Comparison of ENCODE assay signal across 8 cellular contexts in genomic region chr22:18110944-18111758, GRCh38. TPM values are rescaled to one million over a fixed set of nuclear protein-coding genes. Genes with fewer than 3 reads are reported as not detected.
DNase-seq lines count a peak whose midpoint lies in the region; TF ChIP-seq lines count a peak whose summit lies in the region.

No MANE protein-coding gene starts in this region.

- peak overlapping the region; percentile 80 for H3K27ac ChIP-seq in BLaER1
- no peak overlapping the region for H3K27ac ChIP-seq in SK-N-MC
- H3K27ac ChIP-seq in ovary, result no peak overlapping the region

- peak overlapping the region; percentile 96 for H3K4me2 ChIP-seq in BLaER1

- H3K27me3 ChIP-seq in BLaER1 (peaks cover 37% of the 10 kb centered on the region), ovary (no peaks in the 10 kb centered on the region)

- no peak for TF ChIP-seq CTCF in fibroblast of pulmonary artery (IDR thresholded peaks at IDR 0.05; ENCODE audit: low read length, missing control alignments)
- no peak for TF ChIP-seq CTCF in ovary (IDR thresholded peaks at IDR 0.05)

- H3K9me3 ChIP-seq in BLaER1 (peaks cover 29% of the 10 kb centered on the region), SK-N-MC (ENCODE audit: low read depth, low read length) (no peaks in the 10 kb centered on the region), ovary (no peaks in the 10 kb centered on the region)

- DNase-seq in SK-N-MC (ENCODE audit: low read depth, low spot score) (no peak), fibroblast of pulmonary artery (ENCODE audit: low read depth) (no peak), ovary (peak in 1 of 5 donors; percentile 47), putamen (ENCODE audit: low spot score) (no peak), NCI-H2107 (lab: John Stamatoyannopoulos, UW) (no peak), SIG-M5 (lab: John Stamatoyannopoulos, UW) (no peak)
- no peak for DNase-seq in activated CD8-positive, alpha-beta memory T cell treated with anti-CD3 and anti-CD28 coated beads, Interleukin-2, amount 50 U/mL, for 48 hours

- H3K4me3 ChIP-seq in BLaER1, result peak overlapping the region; percentile 66
- peak overlapping the region; percentile 65 for H3K4me3 ChIP-seq in SK-N-MC
- peak overlapping the region; percentile 40 for H3K4me3 ChIP-seq in fibroblast of pulmonary artery (replicated peaks; ENCODE audit: low read depth, low read length)
- peak overlapping the region; percentile 45 for H3K4me3 ChIP-seq in ovary

- WGBS in ovary, 3 donors, result 29 to 37% (median 29%) methylated on average over 41 of the region's 41 CpGs

- intact Hi-C loops in ovary (cut with DNase I), result no loop called here

- TF ChIP-seq POLR2A in ovary (IDR thresholded peaks at IDR 0.05), result no peak

- H3K4me1 ChIP-seq in BLaER1, result peaks cover 77% of the 10 kb centered on the region
- H3K4me1 ChIP-seq in ovary (ENCODE audit: insufficient read depth), result peaks cover 14% of the 10 kb centered on the region

- TF ChIP-seq EP300 in ovary (IDR thresholded peaks at IDR 0.05), result no peak

- H4K20me1 ChIP-seq in BLaER1, result peaks cover 53% of the 10 kb centered on the region

- H3K9ac ChIP-seq in BLaER1, result peak overlapping the region; percentile 74
- no peak overlapping the region for H3K9ac ChIP-seq in SK-N-MC (ENCODE audit: insufficient read length)

- no peaks in the 10 kb centered on the region for H3K36me3 ChIP-seq in BLaER1
- H3K36me3 ChIP-seq in SK-N-MC (ENCODE audit: insufficient read depth, low read length), result no peaks in the 10 kb centered on the region
- no peaks in the 10 kb centered on the region for H3K36me3 ChIP-seq in ovary

RNA-seq across cellular contexts. Expression of gene TUBA8, which starts 0.5 kb away (rescaled TPM):
- total RNA-seq in ovary, result 1 to 10 TPM in 6 of 7 donors, not detected in 1; 1.4 to 4.2 (median 2.0) TPM
- polyA plus RNA-seq in ovary, result 1 to 10 TPM in 1 of 2 donors, under 1 TPM in 1; 0.92 to 2.0 TPM

RNA-seq across cellular contexts. Expression of gene PEX26, which starts 33.4 kb away (rescaled TPM):
- 10 to 100 TPM; 13.0 to 33.4 (median 26.3) TPM for total RNA-seq in ovary
- polyA plus RNA-seq in ovary, result 10 to 100 TPM; 14.9 to 21.5 TPM

RNA-seq across cellular contexts. Expression of gene USP18, which starts 38.8 kb away (rescaled TPM):
- total RNA-seq in ovary, result 1 to 10 TPM; 1.5 to 6.0 (median 2.7) TPM
- 1 to 10 TPM; 4.8 to 8.1 TPM for polyA plus RNA-seq in ovary
